30 cellular contexts compared by ENCODE assay signal in the genomic region with DNA sequence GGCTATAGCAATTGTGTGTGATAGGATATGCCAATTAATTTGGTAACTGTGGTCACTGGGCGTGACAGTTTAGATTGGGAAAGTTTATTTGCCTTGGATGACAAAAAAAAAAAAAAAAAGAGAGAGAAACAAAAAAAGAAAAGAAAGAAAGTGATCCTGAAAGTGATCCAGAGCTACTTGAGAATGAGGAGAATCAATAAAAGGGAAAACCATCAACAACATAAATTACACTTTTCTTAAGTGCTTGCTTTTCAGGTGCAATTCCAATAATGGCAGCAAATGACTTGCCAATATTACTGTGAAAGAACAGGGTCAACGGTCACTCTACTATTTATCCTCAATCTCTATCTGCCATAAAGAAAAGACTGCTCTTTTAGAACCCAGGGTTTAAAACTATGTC.
A peak's percentile ranks its signal among the peaks of the same experiment; 100 is the strongest.
DNase-seq lines count a peak whose midpoint lies in the region; ATAC-seq, FAIRE-seq and TF ChIP-seq lines count a peak whose summit lies in the region.
"Had no signal": no experiment of that assay in that cellular context is flagged by ENCODE, and none has a peak within 500 bp of the region (broad histone marks: within the 10 kb centered on the region; RNA-seq: fewer than 3 reads in every experiment).

No MANE protein-coding gene starts in this region.

- H3K36me3 ChIP-seq in SJSA1: no peaks in the 10 kb centered on the region
- no peaks in the 10 kb centered on the region for H3K36me3 ChIP-seq in CD8-positive, alpha-beta T cell (ENCODE audit: insufficient read depth, low read length)
- H3K36me3 ChIP-seq: heart right ventricle, Peyer's patch, thoracic aorta, uterus had no signal

- TF ChIP-seq POLR2A in H54 (IDR thresholded peaks at IDR 0.05; ENCODE audit: low read depth, low read length): no peak

- TF ChIP-seq CTCF in CD8-positive, alpha-beta T cell (IDR thresholded peaks at IDR 0.05): no peak
- TF ChIP-seq CTCF in progenitor cell of endocrine pancreas (IDR thresholded peaks at IDR 0.05; ENCODE audit: unreplicated experiment): no peak

- peak; percentile 58 for FAIRE-seq in H54 (lab: Jason Lieb, UNC)
- FAIRE-seq: GM12892, HepG2 had no signal

- no peaks in the 10 kb centered on the region for H3K27me3 Mint-ChIP-seq in CD8-positive, alpha-beta T cell (ENCODE audit: low read depth)
- H3K27me3 Mint-ChIP-seq in progenitor cell of endocrine pancreas: no peaks in the 10 kb centered on the region
- H3K27me3 Mint-ChIP-seq: activated CD4-positive, alpha-beta memory T cell treated with anti-CD3 and anti-CD28 coated beads for 36 hours; activated naive CD4-positive, alpha-beta T cell treated with anti-CD3 and anti-CD28 coated beads, Interleukin-2, amount 50 U/mL, for 24 hours; activated T-helper 17 cell treated with anti-CD3 and anti-CD28 coated beads, Interleukin-2, amount 50 U/mL, for 72 hours had no signal

- DNase-seq in H54 (ENCODE audit: insufficient read length, low spot score) (no peak), NCI-H2227 (lab: John Stamatoyannopoulos, UW; ENCODE audit: unreplicated experiment) (peak; percentile 45), SJSA1 (ENCODE audit: low read depth in 1 of 2, low spot score in 2 of 2) (no peak), renal cortical epithelial cell (ENCODE audit: low read depth) (peak; percentile 22), amygdala (lab: John Stamatoyannopoulos, UW) (no peak), progenitor cell of endocrine pancreas (ENCODE audit: low spot score, unreplicated experiment) (no peak)
- DNase-seq in activated naive CD4-positive, alpha-beta T cell treated with anti-CD3 and anti-CD28 coated beads, Interleukin-2, amount 50 U/mL, for 72 hours (ENCODE audit: low spot score in 2 of 2): no peak
- no peak for DNase-seq in CD8-positive, alpha-beta T cell
- DNase-seq: activated CD4-positive, alpha-beta memory T cell treated with anti-CD3 and anti-CD28 coated beads for 36 hours; anterior cingulate cortex; effector memory CD4-positive, alpha-beta T cell; heart right ventricle; NCI-H1048; NCI-H2029 treated with DMSO at 0.1 percent for 48 hours; NCI-H510A; Peyer's patch; posterior cingulate gyrus; stimulated activated naive CD8-positive, alpha-beta T cell treated with anti-CD3 and anti-CD28 coated beads, Interleukin-15, Interleukin-2, amounts not matched to agents 100 U/mL and 50 U/mL, for 24 hours had no signal

- peaks cover 22% of the 10 kb centered on the region for H3K4me1 ChIP-seq in SJSA1 (replicated peaks)
- H3K4me1 ChIP-seq in CD8-positive, alpha-beta T cell (ENCODE audit: insufficient read depth, low read length): no peaks in the 10 kb centered on the region
- H3K4me1 ChIP-seq: heart right ventricle, Peyer's patch, uterus had no signal

- H3K27me3 ChIP-seq in SJSA1 (replicated peaks): no peaks in the 10 kb centered on the region
- no peaks in the 10 kb centered on the region for H3K27me3 ChIP-seq in CD8-positive, alpha-beta T cell (ENCODE audit: insufficient read depth, low read length)
- H3K27me3 ChIP-seq: heart right ventricle, Peyer's patch, uterus had no signal

- no peaks in the 10 kb centered on the region for H3K4me1 Mint-ChIP-seq in CD8-positive, alpha-beta T cell (ENCODE audit: low read depth)
- H3K4me1 Mint-ChIP-seq in progenitor cell of endocrine pancreas (ENCODE audit: low read depth): peaks cover 25% of the 10 kb centered on the region
- H3K4me1 Mint-ChIP-seq: activated naive CD4-positive, alpha-beta T cell treated with anti-CD3 and anti-CD28 coated beads, Interleukin-2, amount 50 U/mL, for 24 hours; activated T-helper 17 cell treated with anti-CD3 and anti-CD28 coated beads, Interleukin-2, amount 50 U/mL, for 72 hours had no signal

- no peak overlapping the region for H3K27ac Mint-ChIP-seq in activated naive CD4-positive, alpha-beta T cell treated with anti-CD3 and anti-CD28 coated beads, Interleukin-2, amount 50 U/mL, for 72 hours
- no peak overlapping the region for H3K27ac Mint-ChIP-seq in CD8-positive, alpha-beta T cell
- no peak overlapping the region for H3K27ac Mint-ChIP-seq in progenitor cell of endocrine pancreas
- H3K27ac Mint-ChIP-seq: activated CD4-positive, alpha-beta memory T cell treated with anti-CD3 and anti-CD28 coated beads for 36 hours; activated naive CD4-positive, alpha-beta T cell treated with anti-CD3 and anti-CD28 coated beads, Interleukin-2, amount 50 U/mL, for 24 hours; activated T-helper 17 cell treated with anti-CD3 and anti-CD28 coated beads, Interleukin-2, amount 50 U/mL, for 72 hours; CD14-positive monocyte; T-helper 1 cell treated with Interleukin-12 subunit alpha and Interleukin-12 subunit beta and Interleukin-4 antibody, amounts not matched to agents 30 μg/mL and 1 μg/mL, for 36 hours had no signal

- no peaks in the 10 kb centered on the region for H3K9me3 ChIP-seq in SJSA1 (replicated peaks)
- H3K9me3 ChIP-seq in CD8-positive, alpha-beta T cell (ENCODE audit: low read length): no peaks in the 10 kb centered on the region
- H3K9me3 ChIP-seq: heart right ventricle, Peyer's patch, thoracic aorta, uterus had no signal

- H3K4me3 Mint-ChIP-seq in CD8-positive, alpha-beta T cell: no peak overlapping the region
- no peak overlapping the region for H3K4me3 Mint-ChIP-seq in progenitor cell of endocrine pancreas (ENCODE audit: low read depth)
- H3K4me3 Mint-ChIP-seq: activated CD4-positive, alpha-beta memory T cell treated with anti-CD3 and anti-CD28 coated beads for 36 hours; activated naive CD4-positive, alpha-beta T cell treated with anti-CD3 and anti-CD28 coated beads, Interleukin-2, amount 50 U/mL, for 24 hours; activated T-helper 17 cell treated with anti-CD3 and anti-CD28 coated beads, Interleukin-2, amount 50 U/mL, for 72 hours; CD14-positive monocyte; T-helper 1 cell treated with Interleukin-12 subunit alpha and Interleukin-12 subunit beta and Interleukin-4 antibody, amounts not matched to agents 30 μg/mL and 1 μg/mL, for 36 hours had no signal

- CTCF ChIA-PET in CD8-positive, alpha-beta T cell (lab: Charles Lee): no interaction called here

- H3K4me3 ChIP-seq in SJSA1: no peak overlapping the region
- no peak overlapping the region for H3K4me3 ChIP-seq in CD8-positive, alpha-beta T cell (ENCODE audit: low read depth, low read length)
- H3K4me3 ChIP-seq: coronary artery, heart right ventricle, lung, Peyer's patch, thoracic aorta, uterus had no signal

- no peak for ATAC-seq in activated naive CD4-positive, alpha-beta T cell treated with anti-CD3 and anti-CD28 coated beads, Interleukin-2, amount 50 U/mL, for 72 hours
- ATAC-seq in CD8-positive, alpha-beta T cell: no peak
- ATAC-seq: activated CD4-positive, CD25-positive, alpha-beta regulatory T cell treated with anti-CD3 and anti-CD28 coated beads, Interleukin-2, amount 50 U/mL, for 24 hours; activated T-helper 17 cell treated with anti-CD3 and anti-CD28 coated beads, Interleukin-2, amount 50 U/mL, for 72 hours; heart right ventricle; HepG2; sciatic nerve; stimulated activated naive CD8-positive, alpha-beta T cell treated with anti-CD3 and anti-CD28 coated beads, Interleukin-15, Interleukin-2, amounts not matched to agents 100 U/mL and 50 U/mL, for 24 hours had no signal

- POLR2A ChIA-PET in CD8-positive, alpha-beta T cell (lab: Charles Lee): no interaction called here

- H3K9me3 Mint-ChIP-seq in activated naive CD4-positive, alpha-beta T cell treated with anti-CD3 and anti-CD28 coated beads, Interleukin-2, amount 50 U/mL, for 72 hours: peaks cover 3 to 5% of the 10 kb centered on the region in 2 donors
- no peaks in the 10 kb centered on the region for H3K9me3 Mint-ChIP-seq in CD8-positive, alpha-beta T cell
- H3K9me3 Mint-ChIP-seq in progenitor cell of endocrine pancreas (ENCODE audit: low read depth): no peaks in the 10 kb centered on the region
- H3K9me3 Mint-ChIP-seq: T-helper 1 cell treated with Interleukin-12 subunit alpha and Interleukin-12 subunit beta and Interleukin-4 antibody, amounts not matched to agents 30 μg/mL and 1 μg/mL, for 36 hours had no signal

- H3K36me3 Mint-ChIP-seq in activated naive CD4-positive, alpha-beta T cell treated with anti-CD3 and anti-CD28 coated beads, Interleukin-2, amount 50 U/mL, for 72 hours: no peaks in the 10 kb centered on the region
- H3K36me3 Mint-ChIP-seq in CD8-positive, alpha-beta T cell: no peaks in the 10 kb centered on the region
- H3K36me3 Mint-ChIP-seq in progenitor cell of endocrine pancreas (ENCODE audit: insufficient read depth): no peaks in the 10 kb centered on the region
- H3K36me3 Mint-ChIP-seq: activated CD4-positive, alpha-beta memory T cell treated with anti-CD3 and anti-CD28 coated beads for 36 hours; activated naive CD4-positive, alpha-beta T cell treated with anti-CD3 and anti-CD28 coated beads, Interleukin-2, amount 50 U/mL, for 24 hours; CD14-positive monocyte had no signal

- intact Hi-C loops in CD8-positive, alpha-beta T cell (cut with DNase I, micrococcal nuclease): no loop called here

- peak overlapping the region; percentile 85 for H3K27ac ChIP-seq in SJSA1
- H3K27ac ChIP-seq in CD8-positive, alpha-beta T cell (ENCODE audit: low read depth, low read length): no peak overlapping the region
- H3K27ac ChIP-seq: coronary artery, heart right ventricle, Peyer's patch, thoracic aorta, uterus had no signal

Comparison
In these comparisons a context has a peak if more than half of its experiments do, and no peak if none do; other contexts are left out.
1. DNase-seq: peak in NCI-H2227 (single experiment) and renal cortical epithelial cell (single experiment); none in H54 (single experiment), SJSA1 (0 of 2), amygdala (0 of 56), activated naive CD4-positive, alpha-beta T cell treated with anti-CD3 and anti-CD28 coated beads, Interleukin-2, amount 50 U/mL, for 72 hours (0 of 2), CD8-positive, alpha-beta T cell (0 of 7) and progenitor cell of endocrine pancreas (single experiment).